8 cellular contexts compared by ENCODE assay signal in genomic region chr19:3047307-3048189, GRCh38. TPM values are rescaled to one million over a fixed set of nuclear protein-coding genes. Genes with fewer than 3 reads are reported as not detected.
DNase-seq lines count a peak whose midpoint lies in the region; ATAC-seq and TF ChIP-seq lines count a peak whose summit lies in the region.

No MANE protein-coding gene starts in this region.

- peak overlapping the region; percentile 37 to 52 for H3K4me3 ChIP-seq in HCT116 (replicated peaks in 1 of 2; ENCODE audit: low read depth in 1 of 2, low read length in 2 of 2)
- H3K4me3 ChIP-seq in endocrine pancreas (ENCODE audit: control insufficient read depth, insufficient read depth, low read length) = peak overlapping the region; percentile 36
- no peak overlapping the region for H3K4me3 ChIP-seq in mucosa of descending colon

- peak overlapping the region; percentile 83 for H2AFZ ChIP-seq in HCT116 (ENCODE audit: low read depth, low read length, poor library complexity, severe bottlenecking)

- H3K36me3 ChIP-seq in HCT116 (ENCODE audit: control insufficient read depth in 1 of 2, insufficient read depth in 2 of 2, low read length in 2 of 2) (no peaks in the 10 kb centered on the region), endocrine pancreas (ENCODE audit: control insufficient read depth, insufficient read depth, low read length) (no peaks in the 10 kb centered on the region), mucosa of descending colon (ENCODE audit: low read depth) (no peaks in the 10 kb centered on the region)

- H3K4me2 ChIP-seq in HCT116 (ENCODE audit: low read length) = peak overlapping the region; percentile 78

- no peaks in the 10 kb centered on the region for H3K79me2 ChIP-seq in HCT116 (ENCODE audit: insufficient read depth, low read length)

- no TSS peak for BruUV-seq in HCT116 (replicated peaks; lab: Mats Ljungman, UMichigan)

- no peak for TF ChIP-seq RAD21 in HCT116 (IDR thresholded peaks at IDR 0.05; ENCODE audit: low read depth)

- peaks cover 2% of the 10 kb centered on the region for H3K36me3 Mint-ChIP-seq in activated CD4-positive, alpha-beta memory T cell treated with anti-CD3 and anti-CD28 coated beads for 36 hours

- H3K9me2 ChIP-seq in HCT116 (ENCODE audit: insufficient read depth) = no peaks in the 10 kb centered on the region

- H3K4me3 Mint-ChIP-seq in activated CD4-positive, alpha-beta memory T cell treated with anti-CD3 and anti-CD28 coated beads for 36 hours = peak overlapping the region; percentile 75
- peak overlapping the region; percentile 72 to 90 for H3K4me3 Mint-ChIP-seq in stimulated activated naive CD8-positive, alpha-beta T cell treated with anti-CD3 and anti-CD28 coated beads, Interleukin-15, amount 100 ng/mL, for 72 hours

- no peaks in the 10 kb centered on the region for H3K27me3 Mint-ChIP-seq in activated CD4-positive, alpha-beta memory T cell treated with anti-CD3 and anti-CD28 coated beads for 36 hours
- peaks cover 9% of the 10 kb centered on the region for H3K27me3 Mint-ChIP-seq in stimulated activated naive CD8-positive, alpha-beta T cell treated with anti-CD3 and anti-CD28 coated beads, Interleukin-15, amount 100 ng/mL, for 72 hours

- peak; percentile 23 for TF ChIP-seq POLR2A in HCT116 (IDR thresholded peaks at IDR 0.05; ENCODE audit: borderline replicate concordance, extremely low read depth, insufficient read depth, insufficient read length)

- H3K27ac ChIP-seq in HCT116 (ENCODE audit: low read depth, low read length) = peak overlapping the region; percentile 35

- peaks cover 10% of the 10 kb centered on the region for H3K4me1 Mint-ChIP-seq in activated CD4-positive, alpha-beta memory T cell treated with anti-CD3 and anti-CD28 coated beads for 36 hours (ENCODE audit: low read depth)
- H3K4me1 Mint-ChIP-seq in stimulated activated naive CD8-positive, alpha-beta T cell treated with anti-CD3 and anti-CD28 coated beads, Interleukin-15, amount 100 ng/mL, for 72 hours = peaks cover 18% of the 10 kb centered on the region

- DNase-seq in HCT116 (ENCODE audit: low read depth, low spot score) = peak; percentile 63
- peak; percentile 61 for DNase-seq in NCI-H446 treated with DMSO at 0.1 percent for 48 hours (lab: John Stamatoyannopoulos, UW)
- peak; percentile 83 for DNase-seq in activated CD4-positive, alpha-beta memory T cell treated with anti-CD3 and anti-CD28 coated beads for 36 hours
- peak; percentile 87 to 95 (median 90) for DNase-seq in mucosa of descending colon
- peak; percentile 45 to 55 for DNase-seq in stimulated activated naive CD8-positive, alpha-beta T cell treated with anti-CD3 and anti-CD28 coated beads, Interleukin-15, amount 100 ng/mL, for 72 hours
- DNase-seq in RKO (ENCODE audit: low spot score) = no peak
- DNase-seq in amniotic stem cell (lab: John Stamatoyannopoulos, UW) = no peak

- H3K9me3 ChIP-seq in HCT116 (ENCODE audit: control insufficient read depth in 1 of 2, insufficient read depth in 1 of 2, low read depth in 1 of 2, low read length in 2 of 2) (no peaks in the 10 kb centered on the region), endocrine pancreas (ENCODE audit: control insufficient read depth, low read length) (no peaks in the 10 kb centered on the region), mucosa of descending colon (no peaks in the 10 kb centered on the region)

- H4K20me1 ChIP-seq in HCT116 (ENCODE audit: insufficient read depth) = no peaks in the 10 kb centered on the region

- POLR2A ChIA-PET in HCT116 (lab: Charles Lee) = no interaction called here
- POLR2A ChIA-PET in activated CD4-positive, alpha-beta memory T cell treated with anti-CD3 and anti-CD28 coated beads for 36 hours (lab: Charles Lee) = no interaction called here

- RAD21 ChIA-PET in HCT116 (lab: Charles Lee; ENCODE audit: low non-redundant PET in 1 of 2, low total read pairs in 2 of 2, uncharacterized antibody in 2 of 2, unreplicated experiment in 2 of 2) = no interaction called here

- peak overlapping the region; percentile 24; the same call in 1 of the 2 replicates for H3K9ac ChIP-seq in HCT116 (ENCODE audit: low read length)
- H3K9ac ChIP-seq in endocrine pancreas (ENCODE audit: control insufficient read depth, insufficient read depth, low read length) = no peak overlapping the region

- H3K27ac Mint-ChIP-seq in activated CD4-positive, alpha-beta memory T cell treated with anti-CD3 and anti-CD28 coated beads for 36 hours = peak overlapping the region; percentile 79
- H3K27ac Mint-ChIP-seq in stimulated activated naive CD8-positive, alpha-beta T cell treated with anti-CD3 and anti-CD28 coated beads, Interleukin-15, amount 100 ng/mL, for 72 hours = peak overlapping the region in 1 of 2 donors; percentile 58

- intact Hi-C loops in HCT116 (cut with micrococcal nuclease) (no loop called here), mucosa of descending colon (cut with DNase I, micrococcal nuclease) (no loop called here)
- intact Hi-C loops in activated CD4-positive, alpha-beta memory T cell treated with anti-CD3 and anti-CD28 coated beads for 36 hours (cut with micrococcal nuclease) = no loop called here

- TF ChIP-seq CTCF in HCT116 (IDR thresholded peaks at IDR 0.05 in 2 of 3, conservative IDR thresholded peaks at IDR 0.05 in 1 of 3; ENCODE audit: borderline replicate concordance in 1 of 3, insufficient read depth in 1 of 3, low read depth in 2 of 3, low read length in 2 of 3) (no peak), mucosa of descending colon (IDR thresholded peaks at IDR 0.05) (no peak)

- ATAC-seq in HCT116 = peak; percentile 91
- ATAC-seq in mucosa of descending colon = peak; percentile 89
- ATAC-seq in stimulated activated naive CD8-positive, alpha-beta T cell treated with anti-CD3 and anti-CD28 coated beads, Interleukin-15, amount 100 ng/mL, for 72 hours = peak; percentile 72

- H3K4me1 ChIP-seq in HCT116 (ENCODE audit: control insufficient read depth in 1 of 2, insufficient read depth in 2 of 2, low read length in 2 of 2) = peaks cover 9 to 25% of the 10 kb centered on the region in 2 experiments
- H3K4me1 ChIP-seq in endocrine pancreas (ENCODE audit: control insufficient read depth, insufficient read depth, low read length) = no peaks in the 10 kb centered on the region
- peaks cover 11% of the 10 kb centered on the region for H3K4me1 ChIP-seq in mucosa of descending colon (ENCODE audit: low read depth)

- CTCF ChIA-PET in HCT116 (lab: Charles Lee) = no interaction called here
- CTCF ChIA-PET in activated CD4-positive, alpha-beta memory T cell treated with anti-CD3 and anti-CD28 coated beads for 36 hours (lab: Charles Lee) = interaction anchor here (1.0 kb wide), 1 partner anchor 11 kb away, joined by 3 read pairs; no protein-coding TSS in a partner anchor

- H3K9me3 Mint-ChIP-seq in activated CD4-positive, alpha-beta memory T cell treated with anti-CD3 and anti-CD28 coated beads for 36 hours = no peaks in the 10 kb centered on the region
- no peaks in the 10 kb centered on the region for H3K9me3 Mint-ChIP-seq in stimulated activated naive CD8-positive, alpha-beta T cell treated with anti-CD3 and anti-CD28 coated beads, Interleukin-15, amount 100 ng/mL, for 72 hours

- H3K27me3 ChIP-seq in HCT116 (ENCODE audit: insufficient read depth, low read length) (no peaks in the 10 kb centered on the region), endocrine pancreas (ENCODE audit: control insufficient read depth, insufficient read depth, low read length) (no peaks in the 10 kb centered on the region)

TF ChIP-seq in HCT116, 20 proteins besides CTCF, POLR2A, EP300 and RAD21:
- TF ChIP-seq SIN3A (IDR thresholded peaks at IDR 0.05; ENCODE audit: low read depth) = no peak
- no peak for TF ChIP-seq SRF (IDR thresholded peaks at IDR 0.05; ENCODE audit: low read depth)
- 0 out of 2 replicates have a peak, but pooled peaks have one; percentile 17 for TF ChIP-seq POLR2AphosphoS5 (IDR thresholded peaks at IDR 0.05; ENCODE audit: low read depth, low read length)
TF ChIP-seq in HCT116: peak in this region for 1.

RNA-seq across cellular contexts. Expression of gene TLE5, which starts 14.7 kb away (rescaled TPM):
- 263 TPM for total RNA-seq in HCT116 (2021; ENCODE audit: unreplicated experiment)
- 320 and 329 TPM in 2 replicates for polyA plus RNA-seq in HCT116 (2012)
- 100 to 1,000 TPM; 411 to 426 TPM for total RNA-seq in activated CD4-positive, alpha-beta memory T cell treated with anti-CD3 and anti-CD28 coated beads for 36 hours
- 100 to 1,000 TPM; 427 to 664 (median 556) TPM for total RNA-seq in mucosa of descending colon

RNA-seq across cellular contexts. Expression of gene TLE2, which starts 18.5 kb away (rescaled TPM):
- total RNA-seq in HCT116 (2021; ENCODE audit: unreplicated experiment) = 35.6 TPM
- polyA plus RNA-seq in HCT116 (2012) = 41.3 and 49.3 TPM in 2 replicates
- total RNA-seq in activated CD4-positive, alpha-beta memory T cell treated with anti-CD3 and anti-CD28 coated beads for 36 hours = 1 to 10 TPM; 8.5 to 9.9 TPM
- 10 to 100 TPM; 40.0 to 66.5 (median 63.5) TPM for total RNA-seq in mucosa of descending colon

RNA-seq across cellular contexts. Expression of gene GNA11, which starts 46.6 kb away (rescaled TPM):
- total RNA-seq in HCT116 (2021; ENCODE audit: unreplicated experiment) (56.5 TPM), mucosa of descending colon (100 to 1,000 TPM; 182 to 349 (median 234) TPM)
- polyA plus RNA-seq in HCT116 (2012) = 48.4 and 50.8 TPM in 2 replicates
- total RNA-seq in activated CD4-positive, alpha-beta memory T cell treated with anti-CD3 and anti-CD28 coated beads for 36 hours = 10 to 100 TPM in 1 of 2 experiments, 1 to 10 TPM in 1; 6.3 to 11.6 TPM

Comparison
In these comparisons a context has a peak if more than half of its experiments do, and no peak if none do; other contexts are left out.
1. DNase-seq: peak in HCT116 (single experiment), NCI-H446 treated with DMSO at 0.1 percent for 48 hours (single experiment), activated CD4-positive, alpha-beta memory T cell treated with anti-CD3 and anti-CD28 coated beads for 36 hours (single experiment), mucosa of descending colon (3 of 3) and stimulated activated naive CD8-positive, alpha-beta T cell treated with anti-CD3 and anti-CD28 coated beads, Interleukin-15, amount 100 ng/mL, for 72 hours (2 of 2); none in RKO (single experiment) and amniotic stem cell (single experiment).
2. Peak in every context shown above with its lines, with median percentiles within 50 percentile points of each other: ATAC-seq.